Comparison of ENCODE assay signal across 2 cellular contexts in genomic region chr6:36860126-36860525, GRCh38.
TF ChIP-seq lines count a peak whose summit lies in the region.

No MANE protein-coding gene starts in this region.

TF ChIP-seq in GM23338, 12 proteins besides CTCF, POLR2A, EP300 and RAD21:
- no peak for TF ChIP-seq ZNF114 (CRISPR knock-in tag; IDR thresholded peaks at IDR 0.05)
- no peak for TF ChIP-seq JUNB (IDR thresholded peaks at IDR 0.05; ENCODE audit: unreplicated experiment)
- TF ChIP-seq ETS1 (IDR thresholded peaks at IDR 0.05), result no peak
- TF ChIP-seq ZNF331 (CRISPR knock-in tag; IDR thresholded peaks at IDR 0.05; ENCODE audit: low read depth), result no peak
- no peak for TF ChIP-seq POLR2AphosphoS5 (IDR thresholded peaks at IDR 0.05; ENCODE audit: low read depth)
- TF ChIP-seq NANOG (IDR thresholded peaks at IDR 0.05; ENCODE audit: borderline replicate concordance), result no peak
- no peak for TF ChIP-seq REST (IDR thresholded peaks at IDR 0.05; ENCODE audit: unreplicated experiment)
- no peak for TF ChIP-seq EZH2 (IDR thresholded peaks at IDR 0.05; ENCODE audit: low read depth, unreplicated experiment)
- no peak for TF ChIP-seq EZH2phosphoT487 (IDR thresholded peaks at IDR 0.05; ENCODE audit: unreplicated experiment)
- no peak for TF ChIP-seq STAT1 (IDR thresholded peaks at IDR 0.05; ENCODE audit: unreplicated experiment)
- TF ChIP-seq ZNF462 (CRISPR knock-in tag; IDR thresholded peaks at IDR 0.05), result no peak
- no peak for TF ChIP-seq CREB1 (CRISPR knock-in tag; IDR thresholded peaks at IDR 0.05; ENCODE audit: low read depth)

TF ChIP-seq in IMR-90, 13 proteins besides CTCF, POLR2A, EP300 and RAD21:
- TF ChIP-seq CEBPB (IDR thresholded peaks at IDR 0.05; ENCODE audit: low read depth, low read length) (0 out of 2 replicates have a peak, but pooled peaks have one; percentile 27), MAFK (IDR thresholded peaks at IDR 0.05; ENCODE audit: low read depth, low read length) (no peak)
